In genomic region chr18:48928787-48929186, GRCh38 we compare ENCODE assay signal across 8 cellular contexts. TPM values are rescaled to one million over a fixed set of nuclear protein-coding genes. Genes with fewer than 3 reads are reported as not detected.
DNase-seq lines count a peak whose midpoint lies in the region; ATAC-seq and TF ChIP-seq lines count a peak whose summit lies in the region.

No MANE protein-coding gene starts in this region.

- ATAC-seq in HCT116 (no peak), activated B cell treated with CpG ODN at 0.5 μM for 24 hours (ENCODE audit: low read depth) (peak; percentile 86)
- ATAC-seq in stimulated activated memory B cell treated with anti-CD40 and anti-IgM and Interleukin-4, amounts not matched to agents 10 μg/mL and 1 μg/mL and 100 μg/mL, for 72 hours: peak; percentile 98

- H3K27ac ChIP-seq in HCT116 (ENCODE audit: low read depth, low read length): no peak overlapping the region

- H3K9ac ChIP-seq in HCT116 (ENCODE audit: low read length): no peak overlapping the region

- no peaks in the 10 kb centered on the region for H3K9me2 ChIP-seq in HCT116 (ENCODE audit: insufficient read depth)

- H3K36me3 ChIP-seq in HCT116 (ENCODE audit: control insufficient read depth in 1 of 2, insufficient read depth in 2 of 2, low read length in 2 of 2): no peaks in the 10 kb centered on the region

- no peaks in the 10 kb centered on the region for H3K9me3 Mint-ChIP-seq in activated B cell treated with CpG ODN at 0.5 μM for 24 hours
- H3K9me3 Mint-ChIP-seq in stimulated activated memory B cell treated with anti-CD40 and anti-IgM and Interleukin-4, amounts not matched to agents 10 μg/mL and 1 μg/mL and 100 μg/mL, for 72 hours: no peaks in the 10 kb centered on the region

- H4K20me1 ChIP-seq in HCT116 (ENCODE audit: insufficient read depth): no peaks in the 10 kb centered on the region

- no peaks in the 10 kb centered on the region for H3K36me3 Mint-ChIP-seq in activated B cell treated with CpG ODN at 0.5 μM for 24 hours (ENCODE audit: low read depth)
- peaks cover 28% of the 10 kb centered on the region for H3K36me3 Mint-ChIP-seq in stimulated activated memory B cell treated with anti-CD40 and anti-IgM and Interleukin-4, amounts not matched to agents 10 μg/mL and 1 μg/mL and 100 μg/mL, for 72 hours

- peaks cover 53 to 63% of the 10 kb centered on the region in 2 experiments for H3K4me1 ChIP-seq in HCT116 (ENCODE audit: control insufficient read depth in 1 of 2, insufficient read depth in 2 of 2, low read length in 2 of 2)

- TF ChIP-seq CTCF in GM10248 (IDR thresholded peaks at IDR 0.05; ENCODE audit: control extremely low read depth, extremely low read depth, low read depth, missing control alignments) (no peak), HCT116 (IDR thresholded peaks at IDR 0.05 in 2 of 3, conservative IDR thresholded peaks at IDR 0.05 in 1 of 3; ENCODE audit: borderline replicate concordance in 1 of 3, insufficient read depth in 1 of 3, low read depth in 2 of 3, low read length in 2 of 3) (no peak), activated B cell treated with CpG ODN at 0.5 μM for 24 hours (IDR thresholded peaks at IDR 0.05) (no peak)

- CTCF ChIA-PET in GM10248 (lab: Yijun Ruan, JAX): interaction anchor here (1.0 to 1.7 kb wide), 4 partner anchors 9 to 151 kb away, joined by 3 to 5 read pairs (median 3); no protein-coding TSS in a partner anchor
- CTCF ChIA-PET in HCT116 (lab: Charles Lee): no interaction called here
- CTCF ChIA-PET in activated B cell treated with CpG ODN at 0.5 μM for 24 hours (lab: Charles Lee): interaction anchor here (1.3 kb wide), 1 partner anchor 151 kb away, joined by 3 read pairs; no protein-coding TSS in a partner anchor

- H2AFZ ChIP-seq in HCT116 (ENCODE audit: low read depth, low read length, poor library complexity, severe bottlenecking): no peak overlapping the region

- POLR2A ChIA-PET in GM10248 (lab: Yijun Ruan, JAX): no interaction called here
- POLR2A ChIA-PET in HCT116 (lab: Charles Lee): no interaction called here
- POLR2A ChIA-PET in activated B cell treated with CpG ODN at 0.5 μM for 24 hours (lab: Charles Lee): interaction anchor here (0.6 to 2.6 kb wide), 15 partner anchors 9 to 558 kb away, joined by 3 to 30 read pairs (median 5); partner anchors contain the start of genes C18orf32 and SMAD7

- no peak for TF ChIP-seq RAD21 in HCT116 (IDR thresholded peaks at IDR 0.05; ENCODE audit: low read depth)

- no peak overlapping the region for H3K4me3 ChIP-seq in HCT116 (replicated peaks in 1 of 2; ENCODE audit: low read depth in 1 of 2, low read length in 2 of 2)

- peaks cover 11% of the 10 kb centered on the region; the same call in 1 of the 2 replicates for H3K79me2 ChIP-seq in HCT116 (ENCODE audit: insufficient read depth, low read length)

- peak overlapping the region; percentile 80 for H3K4me3 Mint-ChIP-seq in activated B cell treated with CpG ODN at 0.5 μM for 24 hours
- peak overlapping the region; percentile 71 for H3K4me3 Mint-ChIP-seq in stimulated activated memory B cell treated with anti-CD40 and anti-IgM and Interleukin-4, amounts not matched to agents 10 μg/mL and 1 μg/mL and 100 μg/mL, for 72 hours

- no peaks in the 10 kb centered on the region for H3K27me3 ChIP-seq in HCT116 (ENCODE audit: insufficient read depth, low read length)

- H3K27me3 Mint-ChIP-seq in activated B cell treated with CpG ODN at 0.5 μM for 24 hours: no peaks in the 10 kb centered on the region
- no peaks in the 10 kb centered on the region for H3K27me3 Mint-ChIP-seq in stimulated activated memory B cell treated with anti-CD40 and anti-IgM and Interleukin-4, amounts not matched to agents 10 μg/mL and 1 μg/mL and 100 μg/mL, for 72 hours

- peak overlapping the region; percentile 92 for H3K27ac Mint-ChIP-seq in activated B cell treated with CpG ODN at 0.5 μM for 24 hours
- peak overlapping the region; percentile 79 for H3K27ac Mint-ChIP-seq in stimulated activated memory B cell treated with anti-CD40 and anti-IgM and Interleukin-4, amounts not matched to agents 10 μg/mL and 1 μg/mL and 100 μg/mL, for 72 hours

- BruUV-seq in HCT116 (replicated peaks; lab: Mats Ljungman, UMichigan): no TSS peak

- DNase-seq in GM10248 (ENCODE audit: extremely low spot score) (peak; percentile 71), HCT116 (ENCODE audit: low read depth, low spot score) (no peak), NCI-H1105 treated with DMSO at 0.1 percent for 48 hours (lab: John Stamatoyannopoulos, UW) (peak; percentile 84), activated B cell treated with CpG ODN at 0.5 μM for 24 hours (peak; percentile 65), medulla oblongata (ENCODE audit: extremely low spot score) (peak; percentile 81), AG08395 (ENCODE audit: low spot score) (no peak)
- peak; percentile 83 for DNase-seq in central memory CD4-positive, alpha-beta T cell

- RAD21 ChIA-PET in HCT116 (lab: Charles Lee; ENCODE audit: low non-redundant PET in 1 of 2, low total read pairs in 2 of 2, uncharacterized antibody in 2 of 2, unreplicated experiment in 2 of 2): no interaction called here

- H3K4me1 Mint-ChIP-seq in activated B cell treated with CpG ODN at 0.5 μM for 24 hours: peaks cover 97% of the 10 kb centered on the region
- peaks cover 100% of the 10 kb centered on the region for H3K4me1 Mint-ChIP-seq in stimulated activated memory B cell treated with anti-CD40 and anti-IgM and Interleukin-4, amounts not matched to agents 10 μg/mL and 1 μg/mL and 100 μg/mL, for 72 hours

- H3K4me2 ChIP-seq in HCT116 (ENCODE audit: low read length): peak overlapping the region; percentile 59

- TF ChIP-seq POLR2A in HCT116 (IDR thresholded peaks at IDR 0.05; ENCODE audit: borderline replicate concordance, extremely low read depth, insufficient read depth, insufficient read length): no peak

- no peaks in the 10 kb centered on the region for H3K9me3 ChIP-seq in HCT116 (ENCODE audit: control insufficient read depth in 1 of 2, insufficient read depth in 1 of 2, low read depth in 1 of 2, low read length in 2 of 2)

- intact Hi-C loops in HCT116 (cut with micrococcal nuclease) (no loop called here), activated B cell treated with CpG ODN at 0.5 μM for 24 hours (cut with micrococcal nuclease) (loop anchor here (1.0 to 10.0 kb wide), 6 partner anchors 12 to 246 kb away; no protein-coding TSS in a partner anchor)

TF ChIP-seq in HCT116, 20 proteins besides CTCF, POLR2A, EP300 and RAD21:
- TF ChIP-seq CBX3 (IDR thresholded peaks at IDR 0.05; ENCODE audit: low read depth) (no peak), ZNF274 (IDR thresholded peaks at IDR 0.05; ENCODE audit: low read depth, low read length) (no peak), EGR1 (IDR thresholded peaks at IDR 0.05; ENCODE audit: low read depth) (no peak), TCF7L2 (IDR thresholded peaks at IDR 0.05; ENCODE audit: borderline replicate concordance, extremely low read depth, insufficient read depth, insufficient read length) (no peak), SP1 (IDR thresholded peaks at IDR 0.05; ENCODE audit: low read depth) (no peak), MAX (IDR thresholded peaks at IDR 0.05) (no peak), YY1 (IDR thresholded peaks at IDR 0.05; ENCODE audit: extremely low read depth, insufficient replicate concordance, low read depth, low read length) (no peak), ZFX (IDR thresholded peaks at IDR 0.05) (no peak)
TF ChIP-seq in HCT116: peak in this region for 0.

RNA-seq across cellular contexts. Expression of gene SMAD7, which starts 22.0 kb away (rescaled TPM):
- 7.2 TPM for total RNA-seq in HCT116 (2021; ENCODE audit: unreplicated experiment)
- polyA plus RNA-seq in HCT116 (2012): 3.6 and 4.2 TPM in 2 replicates
- total RNA-seq in activated B cell treated with CpG ODN at 0.5 μM for 24 hours: 6.8 and 6.9 TPM in 2 replicates

Comparison
In these comparisons a context has a peak if more than half of its experiments do, and no peak if none do; other contexts are left out.
1. DNase-seq: peak in GM10248 (single experiment), NCI-H1105 treated with DMSO at 0.1 percent for 48 hours (single experiment), activated B cell treated with CpG ODN at 0.5 μM for 24 hours (single experiment), central memory CD4-positive, alpha-beta T cell (single experiment) and medulla oblongata (single experiment); none in HCT116 (single experiment) and AG08395 (single experiment).